In the genomic region with DNA sequence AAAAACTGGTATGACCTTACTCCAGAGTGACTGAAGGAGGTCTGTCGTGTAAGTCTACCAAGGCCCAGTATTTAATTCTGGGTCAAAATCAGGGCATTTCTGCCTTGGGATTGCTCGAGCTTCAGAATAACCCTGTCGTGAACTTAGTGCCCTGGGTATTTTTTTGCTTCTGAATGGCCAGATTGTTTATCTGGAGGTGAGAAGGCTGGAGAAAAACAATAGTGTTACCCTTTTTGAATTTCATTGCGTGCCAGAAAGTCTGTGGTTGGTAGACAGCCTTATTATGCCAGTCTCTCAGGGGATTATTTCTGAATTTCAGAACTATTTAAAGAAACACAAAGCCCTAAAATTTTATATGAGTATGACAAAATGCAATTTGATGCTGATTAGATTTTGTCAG, we compare ENCODE assay signal across 1 cellular context.
TF ChIP-seq lines count a peak whose summit lies in the region.

No MANE protein-coding gene starts in this region.

TF ChIP-seq in GM12878, 131 proteins besides CTCF, POLR2A, EP300 and RAD21:
- TF ChIP-seq, protein P1, sequence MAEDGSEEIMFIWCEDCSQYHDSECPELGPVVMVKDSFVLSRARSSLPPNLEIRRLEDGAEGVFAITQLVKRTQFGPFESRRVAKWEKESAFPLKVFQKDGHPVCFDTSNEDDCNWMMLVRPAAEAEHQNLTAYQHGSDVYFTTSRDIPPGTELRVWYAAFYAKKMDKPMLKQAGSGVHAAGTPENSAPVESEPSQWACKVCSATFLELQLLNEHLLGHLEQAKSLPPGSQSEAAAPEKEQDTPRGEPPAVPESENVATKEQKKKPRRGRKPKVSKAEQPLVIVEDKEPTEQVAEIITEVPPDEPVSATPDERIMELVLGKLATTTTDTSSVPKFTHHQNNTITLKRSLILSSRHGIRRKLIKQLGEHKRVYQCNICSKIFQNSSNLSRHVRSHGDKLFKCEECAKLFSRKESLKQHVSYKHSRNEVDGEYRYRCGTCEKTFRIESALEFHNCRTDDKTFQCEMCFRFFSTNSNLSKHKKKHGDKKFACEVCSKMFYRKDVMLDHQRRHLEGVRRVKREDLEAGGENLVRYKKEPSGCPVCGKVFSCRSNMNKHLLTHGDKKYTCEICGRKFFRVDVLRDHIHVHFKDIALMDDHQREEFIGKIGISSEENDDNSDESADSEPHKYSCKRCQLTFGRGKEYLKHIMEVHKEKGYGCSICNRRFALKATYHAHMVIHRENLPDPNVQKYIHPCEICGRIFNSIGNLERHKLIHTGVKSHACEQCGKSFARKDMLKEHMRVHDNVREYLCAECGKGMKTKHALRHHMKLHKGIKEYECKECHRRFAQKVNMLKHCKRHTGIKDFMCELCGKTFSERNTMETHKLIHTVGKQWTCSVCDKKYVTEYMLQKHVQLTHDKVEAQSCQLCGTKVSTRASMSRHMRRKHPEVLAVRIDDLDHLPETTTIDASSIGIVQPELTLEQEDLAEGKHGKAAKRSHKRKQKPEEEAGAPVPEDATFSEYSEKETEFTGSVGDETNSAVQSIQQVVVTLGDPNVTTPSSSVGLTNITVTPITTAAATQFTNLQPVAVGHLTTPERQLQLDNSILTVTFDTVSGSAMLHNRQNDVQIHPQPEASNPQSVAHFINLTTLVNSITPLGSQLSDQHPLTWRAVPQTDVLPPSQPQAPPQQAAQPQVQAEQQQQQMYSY (CRISPR knock-in tag; IDR thresholded peaks at IDR 0.05), result no peak
- TF ChIP-seq CREB1 (IDR thresholded peaks at IDR 0.05; ENCODE audit: low read depth) (no peak), EED (IDR thresholded peaks at IDR 0.05; ENCODE audit: low read depth) (no peak), FOXM1 (IDR thresholded peaks at IDR 0.05; ENCODE audit: low read depth, low read length) (no peak), PML (IDR thresholded peaks at IDR 0.05; ENCODE audit: low read length) (no peak), JUNB (IDR thresholded peaks at IDR 0.05) (no peak), IKZF1 (conservative IDR thresholded peaks at IDR 0.05) (0 out of 2 replicates have a peak, but pooled peaks have one; percentile 8), PAX8 (IDR thresholded peaks at IDR 0.05) (no peak), BACH1 (IDR thresholded peaks at IDR 0.05; ENCODE audit: borderline replicate concordance) (no peak), CHD4 (IDR thresholded peaks at IDR 0.05) (no peak), SMC3 (IDR thresholded peaks at IDR 0.05; ENCODE audit: borderline replicate concordance, low read length) (no peak), STAT1 (conservative IDR thresholded peaks at IDR 0.05) (no peak), MEF2B (IDR thresholded peaks at IDR 0.05; ENCODE audit: partially characterized antibody, poor library complexity, severe bottlenecking) (peak; percentile 65)
- TF ChIP-seq, protein P2, sequence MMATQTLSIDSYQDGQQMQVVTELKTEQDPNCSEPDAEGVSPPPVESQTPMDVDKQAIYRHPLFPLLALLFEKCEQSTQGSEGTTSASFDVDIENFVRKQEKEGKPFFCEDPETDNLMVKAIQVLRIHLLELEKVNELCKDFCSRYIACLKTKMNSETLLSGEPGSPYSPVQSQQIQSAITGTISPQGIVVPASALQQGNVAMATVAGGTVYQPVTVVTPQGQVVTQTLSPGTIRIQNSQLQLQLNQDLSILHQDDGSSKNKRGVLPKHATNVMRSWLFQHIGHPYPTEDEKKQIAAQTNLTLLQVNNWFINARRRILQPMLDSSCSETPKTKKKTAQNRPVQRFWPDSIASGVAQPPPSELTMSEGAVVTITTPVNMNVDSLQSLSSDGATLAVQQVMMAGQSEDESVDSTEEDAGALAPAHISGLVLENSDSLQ (IDR thresholded peaks at IDR 0.05), result no peak
- TF ChIP-seq, protein P3, sequence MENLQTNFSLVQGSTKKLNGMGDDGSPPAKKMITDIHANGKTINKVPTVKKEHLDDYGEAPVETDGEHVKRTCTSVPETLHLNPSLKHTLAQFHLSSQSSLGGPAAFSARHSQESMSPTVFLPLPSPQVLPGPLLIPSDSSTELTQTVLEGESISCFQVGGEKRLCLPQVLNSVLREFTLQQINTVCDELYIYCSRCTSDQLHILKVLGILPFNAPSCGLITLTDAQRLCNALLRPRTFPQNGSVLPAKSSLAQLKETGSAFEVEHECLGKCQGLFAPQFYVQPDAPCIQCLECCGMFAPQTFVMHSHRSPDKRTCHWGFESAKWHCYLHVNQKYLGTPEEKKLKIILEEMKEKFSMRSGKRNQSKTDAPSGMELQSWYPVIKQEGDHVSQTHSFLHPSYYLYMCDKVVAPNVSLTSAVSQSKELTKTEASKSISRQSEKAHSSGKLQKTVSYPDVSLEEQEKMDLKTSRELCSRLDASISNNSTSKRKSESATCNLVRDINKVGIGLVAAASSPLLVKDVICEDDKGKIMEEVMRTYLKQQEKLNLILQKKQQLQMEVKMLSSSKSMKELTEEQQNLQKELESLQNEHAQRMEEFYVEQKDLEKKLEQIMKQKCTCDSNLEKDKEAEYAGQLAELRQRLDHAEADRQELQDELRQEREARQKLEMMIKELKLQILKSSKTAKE (IDR thresholded peaks at IDR 0.05; ENCODE audit: low read depth, poor library complexity, severe bottlenecking), result no peak
